ENCODE assay signal across 1 cellular context in genomic region chr20:45341939-45342862, GRCh38.
TF ChIP-seq lines count a peak whose summit lies in the region.

No MANE protein-coding gene starts in this region.

TF ChIP-seq in HepG2, 621 proteins besides CTCF, POLR2A, EP300 and RAD21 (continued from another document and continues in another):
- TF ChIP-seq ZNF276 (CRISPR knock-in tag; IDR thresholded peaks at IDR 0.05; ENCODE audit: low read depth) (no peak), ZNF546 (CRISPR knock-in tag; conservative IDR thresholded peaks at IDR 0.05) (peak; percentile 67; the same call in 1 of the 2 replicates), SOX5 (CRISPR knock-in tag; IDR thresholded peaks at IDR 0.05; ENCODE audit: borderline replicate concordance) (0 out of 2 replicates have a peak, but pooled peaks have one; percentile 28), E2F2 (CRISPR knock-in tag; IDR thresholded peaks at IDR 0.05; ENCODE audit: borderline replicate concordance) (no peak), U2AF1 (optimal IDR thresholded peaks at IDR 0.05; ENCODE audit: low read depth, low read length) (peak; percentile 71), ZNF280D (CRISPR knock-in tag; IDR thresholded peaks at IDR 0.05) (0 out of 2 replicates have a peak, but pooled peaks have one; percentile 14), KMT2A (CRISPR knock-in tag; IDR thresholded peaks at IDR 0.05) (0 out of 2 replicates have a peak, but pooled peaks have one; percentile 23), ZNF788 (CRISPR knock-in tag; IDR thresholded peaks at IDR 0.05; ENCODE audit: borderline replicate concordance) (peak; percentile 93), ZNF496 (CRISPR knock-in tag; IDR thresholded peaks at IDR 0.05; ENCODE audit: insufficient replicate concordance) (no peak), NCOR1 (IDR thresholded peaks at IDR 0.05; ENCODE audit: borderline replicate concordance, low read length) (peak; percentile 32; the same call in 1 of the 2 replicates), SP5 (CRISPR knock-in tag; IDR thresholded peaks at IDR 0.05; ENCODE audit: borderline replicate concordance, low read depth) (peak; percentile 42; the same call in 1 of the 2 replicates), HNF1A (IDR thresholded peaks at IDR 0.05; ENCODE audit: low read depth) (peak; percentile 7; the same call in 1 of the 2 replicates), HNF1A (CRISPR knock-in tag; IDR thresholded peaks at IDR 0.05; ENCODE audit: borderline replicate concordance) (0 out of 2 replicates have a peak, but pooled peaks have one; percentile 52), ZNF883 (CRISPR knock-in tag; IDR thresholded peaks at IDR 0.05; ENCODE audit: not compliant biosample characterization) (peak; percentile 67), SOX13 (IDR thresholded peaks at IDR 0.05) (0 out of 2 replicates have a peak, but pooled peaks have one; percentile 20), SOX13 (CRISPR knock-in tag; conservative IDR thresholded peaks at IDR 0.05 in 1 of 2, IDR thresholded peaks at IDR 0.05 in 1 of 2) (peak in 1 of 2 experiments; percentile 69; a peak in 2 of 4 replicates), UBTF (CRISPR knock-in tag; IDR thresholded peaks at IDR 0.05) (peak; percentile 79), ZNF703 (CRISPR knock-in tag; IDR thresholded peaks at IDR 0.05; ENCODE audit: borderline replicate concordance) (no peak), ZNF567 (CRISPR knock-in tag; IDR thresholded peaks at IDR 0.05; ENCODE audit: borderline replicate concordance) (peak; percentile 50; the same call in 1 of the 2 replicates), AGO2 (optimal IDR thresholded peaks at IDR 0.05; ENCODE audit: low read depth, low read length) (peak; percentile 80), SALL1 (CRISPR knock-in tag; IDR thresholded peaks at IDR 0.05) (peak; percentile 90), ZFP36 (IDR thresholded peaks at IDR 0.05; ENCODE audit: borderline replicate concordance, low read depth, low read length, partially characterized antibody) (no peak), HOXD1 (CRISPR knock-in tag; IDR thresholded peaks at IDR 0.05) (no peak), TFDP2 (CRISPR knock-in tag; IDR thresholded peaks at IDR 0.05) (no peak; the same call in 1 of the 2 replicates), PRDM4 (CRISPR knock-in tag; IDR thresholded peaks at IDR 0.05; ENCODE audit: borderline replicate concordance) (no peak), IKZF4 (CRISPR knock-in tag; IDR thresholded peaks at IDR 0.05; ENCODE audit: borderline replicate concordance, low read depth, not compliant biosample characterization) (peak; percentile 51), NONO (IDR thresholded peaks at IDR 0.05) (no peak), NONO (CRISPR knock-in tag; conservative IDR thresholded peaks at IDR 0.05) (peak; percentile 60), ZHX1 (CRISPR knock-in tag; IDR thresholded peaks at IDR 0.05; ENCODE audit: low read depth) (no peak), MIXL1 (CRISPR knock-in tag; IDR thresholded peaks at IDR 0.05) (no peak), GATA4 (IDR thresholded peaks at IDR 0.05; ENCODE audit: borderline replicate concordance, low read depth) (peak; percentile 84; the same call in 1 of the 2 replicates), RBAK (CRISPR knock-in tag; IDR thresholded peaks at IDR 0.05) (peak; percentile 20; the same call in 1 of the 2 replicates), ZBTB7B (CRISPR knock-in tag; IDR thresholded peaks at IDR 0.05) (peak; percentile 96), NFKB2 (CRISPR knock-in tag; IDR thresholded peaks at IDR 0.05; ENCODE audit: borderline replicate concordance) (peak; percentile 70; the same call in 1 of the 2 replicates), ZMYM4 (CRISPR knock-in tag; IDR thresholded peaks at IDR 0.05) (0 out of 2 replicates have a peak, but pooled peaks have one; percentile 17), ZNF589 (CRISPR knock-in tag; conservative IDR thresholded peaks at IDR 0.05) (no peak), ZNF598 (CRISPR knock-in tag; IDR thresholded peaks at IDR 0.05; ENCODE audit: borderline replicate concordance) (peak; percentile 87; the same call in 1 of the 2 replicates), TEAD3 (CRISPR knock-in tag; optimal IDR thresholded peaks at IDR 0.05; ENCODE audit: borderline replicate concordance) (peak; percentile 91), ONECUT2 (CRISPR knock-in tag; IDR thresholded peaks at IDR 0.05) (no peak), ZNF138 (CRISPR knock-in tag; IDR thresholded peaks at IDR 0.05; ENCODE audit: low read depth) (no peak), KAT8 (CRISPR knock-in tag; IDR thresholded peaks at IDR 0.05) (0 out of 2 replicates have a peak, but pooled peaks have one; percentile 33), FOXC1 (CRISPR knock-in tag; IDR thresholded peaks at IDR 0.05; ENCODE audit: borderline replicate concordance) (peak; percentile 52)
